3 cellular contexts compared by ENCODE assay signal in genomic region chr12:94694732-94695131, GRCh38.
"Had no signal": no experiment of that assay in that cellular context is flagged by ENCODE, and none has a peak within 500 bp of the region (broad histone marks: within the 10 kb centered on the region; RNA-seq: fewer than 3 reads in every experiment).

No MANE protein-coding gene starts in this region.

- DNase-seq: GDM1, GF-D8 had no signal

- ATAC-seq: GM12878 had no signal

- H3K4me3 ChIP-seq: GM12878 had no signal
